ENCODE assay signal across 19 cellular contexts in the genomic region with DNA sequence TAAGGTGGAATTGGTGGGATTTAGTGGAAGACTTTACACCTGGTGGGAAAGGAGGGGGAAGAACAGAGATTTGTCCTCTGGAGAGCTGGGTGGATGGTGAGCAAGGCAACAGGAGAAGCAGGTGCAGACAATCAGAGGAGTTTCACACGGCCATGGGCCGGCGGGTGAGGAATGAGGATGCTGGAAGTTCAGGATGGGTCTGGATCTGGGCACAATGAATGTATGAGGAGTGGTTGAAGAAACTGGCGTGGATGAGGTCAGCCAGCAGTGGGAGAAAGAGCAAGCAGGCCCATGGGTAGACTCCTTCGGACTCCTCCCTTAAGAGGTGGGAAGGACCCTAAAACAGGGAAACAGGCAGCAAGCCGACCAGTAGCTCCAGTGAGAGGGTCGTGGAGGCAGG.
"Had no signal": no experiment of that assay in that cellular context is flagged by ENCODE, and none has a peak within 500 bp of the region (broad histone marks: within the 10 kb centered on the region; RNA-seq: fewer than 3 reads in every experiment).

No MANE protein-coding gene starts in this region.

- DNase-seq: activated CD4-positive, alpha-beta T cell treated with anti-CD3 and anti-CD28 coated beads for 4 hours; activated CD8-positive, alpha-beta memory T cell treated with anti-CD3 and anti-CD28 coated beads, Interleukin-2, amount 50 U/mL, for 48 hours; activated gamma-delta T cell; activated T-cell treated with anti-CD3 and anti-CD28 coated beads, Interleukin-2, amount 50 U/mL, for 72 hours; amygdala; brain microvascular endothelial cell; cerebellar nuclear complex; dermis blood vessel endothelial cell; gastrocnemius medialis; natural killer cell; occipital lobe; stimulated activated CD4-positive, alpha-beta T cell treated with anti-CD3 and anti-CD28 coated beads, Interleukin-2, amount 100 ng/mL, for 24 hours; tibial artery; uterus; WERI-Rb-1 had no signal

- H3K27ac Mint-ChIP-seq: activated naive CD8-positive, alpha-beta T cell; activated T-cell treated with anti-CD3 and anti-CD28 coated beads, Interleukin-2, amount 50 U/mL, for 72 hours had no signal

- H3K9me3 ChIP-seq: gastrocnemius medialis, mucosa of descending colon, tibial artery, uterus had no signal

- H3K9me3 Mint-ChIP-seq: activated T-cell treated with anti-CD3 and anti-CD28 coated beads, Interleukin-2, amount 50 U/mL, for 72 hours; natural killer cell had no signal

- H3K27me3 Mint-ChIP-seq: activated naive CD8-positive, alpha-beta T cell had no signal

- H3K27ac ChIP-seq: brain microvascular endothelial cell, epithelial cell of prostate, gastrocnemius medialis, uterus, WERI-Rb-1 had no signal

- H3K36me3 ChIP-seq: gastrocnemius medialis, tibial artery, uterus had no signal

- ATAC-seq: activated T-cell treated with anti-CD3 and anti-CD28 coated beads, Interleukin-2, amount 50 U/mL, for 72 hours; gastrocnemius medialis; left lobe of liver; mucosa of descending colon; natural killer cell had no signal

- H3K4me3 ChIP-seq: gastrocnemius medialis, mucosa of descending colon, tibial artery, uterus had no signal

- H3K4me3 Mint-ChIP-seq: activated naive CD8-positive, alpha-beta T cell; activated T-cell treated with anti-CD3 and anti-CD28 coated beads, Interleukin-2, amount 50 U/mL, for 72 hours; natural killer cell had no signal

- H3K27me3 ChIP-seq: brain microvascular endothelial cell, gastrocnemius medialis, tibial artery, uterus had no signal

- H3K36me3 Mint-ChIP-seq: natural killer cell had no signal
